1 cellular context compared by ENCODE assay signal in the genomic region with DNA sequence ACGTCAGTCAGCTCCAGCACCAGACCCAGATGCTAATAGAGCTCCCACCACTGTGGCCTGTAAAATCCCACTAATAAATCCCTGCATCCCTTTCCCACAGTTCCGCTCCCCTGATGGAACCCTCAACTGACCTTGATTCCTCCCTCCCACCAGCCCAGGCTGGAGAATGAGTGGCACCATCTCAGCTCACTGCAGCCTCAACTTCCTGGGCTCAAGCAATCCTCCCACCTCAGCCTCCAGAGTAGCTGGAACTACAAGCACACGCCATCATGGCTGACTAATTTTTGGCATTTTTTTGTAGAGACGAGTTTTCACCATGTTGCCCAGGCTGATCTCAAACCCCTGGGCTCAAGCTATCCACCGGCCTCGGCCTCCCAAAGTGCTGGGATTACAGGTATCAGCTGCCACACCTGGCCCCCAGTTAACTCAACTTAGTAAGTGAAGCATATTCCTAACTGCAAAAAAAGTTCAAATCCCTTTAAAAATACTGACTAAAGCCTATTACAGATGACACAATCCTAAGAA.
TF ChIP-seq lines count a peak whose summit lies in the region.

No MANE protein-coding gene starts in this region.

TF ChIP-seq in HEK293, 187 proteins besides CTCF, POLR2A, EP300 and RAD21 (continued from another document):
- TF ChIP-seq, protein P1, sequence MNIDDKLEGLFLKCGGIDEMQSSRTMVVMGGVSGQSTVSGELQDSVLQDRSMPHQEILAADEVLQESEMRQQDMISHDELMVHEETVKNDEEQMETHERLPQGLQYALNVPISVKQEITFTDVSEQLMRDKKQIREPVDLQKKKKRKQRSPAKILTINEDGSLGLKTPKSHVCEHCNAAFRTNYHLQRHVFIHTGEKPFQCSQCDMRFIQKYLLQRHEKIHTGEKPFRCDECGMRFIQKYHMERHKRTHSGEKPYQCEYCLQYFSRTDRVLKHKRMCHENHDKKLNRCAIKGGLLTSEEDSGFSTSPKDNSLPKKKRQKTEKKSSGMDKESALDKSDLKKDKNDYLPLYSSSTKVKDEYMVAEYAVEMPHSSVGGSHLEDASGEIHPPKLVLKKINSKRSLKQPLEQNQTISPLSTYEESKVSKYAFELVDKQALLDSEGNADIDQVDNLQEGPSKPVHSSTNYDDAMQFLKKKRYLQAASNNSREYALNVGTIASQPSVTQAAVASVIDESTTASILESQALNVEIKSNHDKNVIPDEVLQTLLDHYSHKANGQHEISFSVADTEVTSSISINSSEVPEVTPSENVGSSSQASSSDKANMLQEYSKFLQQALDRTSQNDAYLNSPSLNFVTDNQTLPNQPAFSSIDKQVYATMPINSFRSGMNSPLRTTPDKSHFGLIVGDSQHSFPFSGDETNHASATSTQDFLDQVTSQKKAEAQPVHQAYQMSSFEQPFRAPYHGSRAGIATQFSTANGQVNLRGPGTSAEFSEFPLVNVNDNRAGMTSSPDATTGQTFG (tag by site-specific recombination; IDR thresholded peaks at IDR 0.05; ENCODE audit: borderline replicate concordance): no peak
- 0 out of 2 replicates have a peak, but pooled peaks have one; percentile 23 for TF ChIP-seq ZFHX2 (tag by site-specific recombination; conservative IDR thresholded peaks at IDR 0.05)
